Comparison of ENCODE assay signal across 23 cellular contexts in the genomic region with DNA sequence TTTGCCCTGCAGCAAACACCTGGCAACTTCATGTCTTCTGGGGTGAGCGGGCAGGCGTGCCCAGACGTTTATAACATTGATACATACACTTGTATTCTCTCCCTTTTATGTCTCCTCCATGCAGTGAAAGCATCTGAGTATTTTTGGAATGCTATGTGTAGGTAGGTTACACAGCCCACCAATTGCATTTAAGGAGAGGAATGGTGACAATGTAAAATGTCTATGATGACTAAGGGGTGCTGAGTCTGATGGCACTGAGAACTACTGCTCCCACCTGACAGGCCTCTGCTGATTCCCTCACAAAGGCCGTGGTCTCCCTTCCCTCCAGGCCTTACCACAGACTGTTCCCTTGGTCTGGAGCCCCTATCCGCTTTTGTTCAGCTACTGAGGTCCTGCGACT. TPM values are rescaled to one million over a fixed set of nuclear protein-coding genes. Genes with fewer than 3 reads are reported as not detected.
DNase-seq lines count a peak whose midpoint lies in the region; ATAC-seq and TF ChIP-seq lines count a peak whose summit lies in the region.
"Had no signal": no experiment of that assay in that cellular context is flagged by ENCODE, and none has a peak within 500 bp of the region (broad histone marks: within the 10 kb centered on the region; RNA-seq: fewer than 3 reads in every experiment).

No MANE protein-coding gene starts in this region.

- H3K9ac ChIP-seq in mammary epithelial cell (ENCODE audit: insufficient read depth, low read length) (no peak overlapping the region), colonic mucosa (ENCODE audit: low read depth in 2 of 2, low read length in 2 of 2) (no peak overlapping the region)

- no peaks in the 10 kb centered on the region for H3K36me3 ChIP-seq in breast epithelium
- peaks cover 22% of the 10 kb centered on the region for H3K36me3 ChIP-seq in mammary epithelial cell (ENCODE audit: insufficient read depth, low read length)
- peaks cover 3 to 65% of the 10 kb centered on the region in 2 donors for H3K36me3 ChIP-seq in psoas muscle (ENCODE audit: insufficient read depth in 1 of 2, low read depth in 1 of 2)
- H3K36me3 ChIP-seq in colonic mucosa = peaks cover 23% of the 10 kb centered on the region

- DNase-seq in breast epithelium (ENCODE audit: low spot score in 2 of 2) (no peak), mammary epithelial cell (no peak), dorsolateral prefrontal cortex (no peak), psoas muscle (no peak), colonic mucosa (no peak), UCSD-AML1 (lab: John Stamatoyannopoulos, UW; ENCODE audit: unreplicated experiment) (no peak)
- no peak for DNase-seq in activated CD4-positive, alpha-beta T cell treated with anti-CD3 and anti-CD28 coated beads, Interleukin-2, amount 50 U/mL, for 4 hours
- DNase-seq: AML-193; CD8-positive, alpha-beta T cell; DMS53; EL; KG1; MV-4-11; NCI-H187 treated with DMSO at 0.1 percent for 48 hours; NCI-H2227 treated with DMSO at 0.1 percent for 48 hours; NCI-H510A treated with DMSO at 0.1 percent for 48 hours; NCI-H774; OCI-M1; RPMI8226; SIG-M5 had no signal

- CTCF ChIA-PET in mammary epithelial cell (lab: Charles Lee; ENCODE audit: low non-redundant PET) = no interaction called here

- H3K27me3 ChIP-seq in breast epithelium (no peaks in the 10 kb centered on the region), mammary epithelial cell (ENCODE audit: insufficient read depth, low read length) (no peaks in the 10 kb centered on the region), dorsolateral prefrontal cortex (no peaks in the 10 kb centered on the region), psoas muscle (ENCODE audit: insufficient read depth in 3 of 3, low read length in 2 of 3) (no peaks in the 10 kb centered on the region), colonic mucosa (no peaks in the 10 kb centered on the region)

- TF ChIP-seq POLR2A in breast epithelium (IDR thresholded peaks at IDR 0.05) = no peak

- dilution Hi-C loops in mammary epithelial cell (cut with HindIII; ENCODE audit: low sequenced_read_pairs) = no loop called here

- H3K79me2 ChIP-seq in mammary epithelial cell (ENCODE audit: insufficient read depth, low read length) = no peaks in the 10 kb centered on the region

- no peak for TF ChIP-seq CTCF in breast epithelium (IDR thresholded peaks at IDR 0.05)
- no peak for TF ChIP-seq CTCF in mammary epithelial cell (conservative IDR thresholded peaks at IDR 0.05 in 1 of 2, IDR thresholded peaks at IDR 0.05 in 1 of 2; ENCODE audit: extremely low read depth in 1 of 2, insufficient read depth in 1 of 2, low read depth in 1 of 2, low read length in 2 of 2)
- no peak for TF ChIP-seq CTCF in dorsolateral prefrontal cortex (IDR thresholded peaks at IDR 0.05 in 54 of 56, conservative IDR thresholded peaks at IDR 0.05 in 2 of 56; ENCODE audit: low read depth in 1 of 56, partially characterized antibody in 56 of 56)
- TF ChIP-seq CTCF in psoas muscle (IDR thresholded peaks at IDR 0.05) = no peak
- no peak for TF ChIP-seq CTCF in colonic mucosa (IDR thresholded peaks at IDR 0.05)

- H3K4me2 ChIP-seq in mammary epithelial cell (ENCODE audit: insufficient read depth, low read depth, low read length) = no peak overlapping the region

- BruUV-seq in mammary epithelial cell (replicated peaks; lab: Mats Ljungman, UMichigan) = no TSS peak

- in situ Hi-C loops in mammary epithelial cell (cut with MboI; ENCODE audit: low sequenced_read_pairs in 2 of 2) = no loop called here

- H4K20me1 ChIP-seq in mammary epithelial cell (ENCODE audit: insufficient read depth, low read length) = peaks cover 6% of the 10 kb centered on the region

- peak overlapping the region; percentile 89 to 94 for H3K27ac ChIP-seq in breast epithelium
- H3K27ac ChIP-seq in mammary epithelial cell (ENCODE audit: insufficient read depth, low read depth, low read length) = no peak overlapping the region
- peak overlapping the region in 49 of 59 donors; percentile 2 to 85 (median 57) for H3K27ac ChIP-seq in dorsolateral prefrontal cortex
- peak overlapping the region; percentile 78 for H3K27ac ChIP-seq in psoas muscle
- no peak overlapping the region for H3K27ac ChIP-seq in colonic mucosa
- H3K27ac ChIP-seq: 22Rv1 had no signal

- H3K4me1 ChIP-seq in breast epithelium = peaks cover 0 to 20% of the 10 kb centered on the region in 2 donors
- H3K4me1 ChIP-seq in mammary epithelial cell (ENCODE audit: insufficient read depth, low read length) = peaks cover 33% of the 10 kb centered on the region
- peaks cover 49% of the 10 kb centered on the region for H3K4me1 ChIP-seq in psoas muscle
- H3K4me1 ChIP-seq in colonic mucosa = no peaks in the 10 kb centered on the region

- intact Hi-C loops in breast epithelium (cut with DNase I; ENCODE audit: low total_unique reads) = no loop called here
- intact Hi-C loops in mammary epithelial cell (cut with micrococcal nuclease) = no loop called here
- intact Hi-C loops in dorsolateral prefrontal cortex (cut with DNase I) = no loop called here
- intact Hi-C loops in psoas muscle (cut with DNase I) = no loop called here
- intact Hi-C loops in colonic mucosa (cut with DNase I) = no loop called here

- H3K4me3 ChIP-seq in breast epithelium (no peak overlapping the region), mammary epithelial cell (replicated peaks in 1 of 3; ENCODE audit: insufficient read depth in 1 of 3, low read depth in 2 of 3, low read length in 3 of 3) (no peak overlapping the region), dorsolateral prefrontal cortex (no peak overlapping the region), psoas muscle (no peak overlapping the region), colonic mucosa (no peak overlapping the region)

- 76% methylated on average over 6 of the region's 6 CpGs for WGBS in mammary epithelial cell (ENCODE audit: low coverage, missing lambda C conversion rate)
- WGBS in psoas muscle, 3 donors = 83 to 91% (median 84%) methylated on average over 6 of the region's 6 CpGs

- H2AFZ ChIP-seq in mammary epithelial cell (ENCODE audit: low read depth, low read length) = no peak overlapping the region

- ATAC-seq in psoas muscle = no peak
- ATAC-seq in HG02938 (IDR thresholded peaks at IDR 0.05; ENCODE audit: unreplicated experiment) = no peak
- ATAC-seq: CD8-positive, alpha-beta T cell; SK-N-SH treated with all-trans-retinoic acid at 6 μM for 48 hours had no signal

- no peaks in the 10 kb centered on the region for H3K9me3 ChIP-seq in breast epithelium
- no peaks in the 10 kb centered on the region for H3K9me3 ChIP-seq in mammary epithelial cell (replicated peaks; ENCODE audit: insufficient read depth, low read length)
- no peaks in the 10 kb centered on the region for H3K9me3 ChIP-seq in psoas muscle
- no peaks in the 10 kb centered on the region for H3K9me3 ChIP-seq in colonic mucosa

RNA-seq across cellular contexts. Expression of gene RASL10A, which starts 22.9 kb away (rescaled TPM):
- 1 to 10 TPM; 2.7 to 4.7 (median 4.3) TPM for total RNA-seq in breast epithelium
- under 1 TPM in 1 of 2 donors, not detected in 1; 0.66 TPM for total RNA-seq in mammary epithelial cell
- polyA plus RNA-seq in mammary epithelial cell = not detected
- not detected for polyA minus RNA-seq in mammary epithelial cell
- total RNA-seq in dorsolateral prefrontal cortex = 10 to 100 TPM in 119 of 120 experiments, 1 to 10 TPM in 1; 8.9 to 47.8 (median 25.3) TPM
- 1 to 10 TPM in 2 of 4 donors, under 1 TPM in 2; 0.61 to 1.2 (median 0.95) TPM for total RNA-seq in psoas muscle
- 1 to 10 TPM in 1 of 3 donors, under 1 TPM in 2; 0.32 to 3.3 (median 0.80) TPM for polyA plus RNA-seq in psoas muscle
- 1 to 10 TPM in 1 of 2 donors, under 1 TPM in 1; 0.42 to 1.3 TPM for total RNA-seq in colonic mucosa

RNA-seq across cellular contexts. Expression of gene GAS2L1, which starts 31.9 kb away (rescaled TPM):
- total RNA-seq in breast epithelium (10 to 100 TPM; 12.2 to 19.3 (median 15.7) TPM), mammary epithelial cell (10 to 100 TPM; 15.8 to 29.7 TPM), dorsolateral prefrontal cortex (100 to 1,000 TPM in 1 of 120 experiments, 10 to 100 TPM in 119; 33.5 to 139 (median 57.6) TPM), psoas muscle (1 to 10 TPM; 4.6 to 7.1 (median 5.7) TPM), colonic mucosa (10 to 100 TPM; 16.6 to 41.1 TPM)
- polyA plus RNA-seq in mammary epithelial cell (27.6 TPM), psoas muscle (10 to 100 TPM in 1 of 3 donors, 1 to 10 TPM in 2; 5.0 to 19.8 (median 5.1) TPM)
- polyA minus RNA-seq in mammary epithelial cell = 7.9 TPM
- total RNA-seq: CD8-positive, alpha-beta T cell had no signal

RNA-seq across cellular contexts. Expression of gene AP1B1, which starts 50.0 kb away (rescaled TPM):
- total RNA-seq in breast epithelium (10 to 100 TPM; 55.7 to 58.7 (median 58.2) TPM), mammary epithelial cell (10 to 100 TPM; 68.8 to 87.5 TPM), dorsolateral prefrontal cortex (100 to 1,000 TPM in 6 of 120 experiments, 10 to 100 TPM in 114; 62.6 to 104 (median 87.0) TPM), psoas muscle (10 to 100 TPM; 26.8 to 35.3 (median 31.1) TPM), colonic mucosa (100 to 1,000 TPM in 1 of 2 donors, 10 to 100 TPM in 1; 90.4 to 120 TPM)
- polyA plus RNA-seq in mammary epithelial cell (94.0 TPM), psoas muscle (10 to 100 TPM; 17.5 to 32.4 (median 30.6) TPM)
- polyA minus RNA-seq in mammary epithelial cell = 285 TPM

Comparison
In these comparisons a context has a peak if more than half of its experiments do, and no peak if none do; other contexts are left out.
1. H3K27ac ChIP-seq: peak in breast epithelium (2 of 2), dorsolateral prefrontal cortex (49 of 59) and psoas muscle (single experiment); none in mammary epithelial cell (single experiment) and colonic mucosa (single experiment).